Comparison of ENCODE assay signal across 25 cellular contexts in the genomic region with DNA sequence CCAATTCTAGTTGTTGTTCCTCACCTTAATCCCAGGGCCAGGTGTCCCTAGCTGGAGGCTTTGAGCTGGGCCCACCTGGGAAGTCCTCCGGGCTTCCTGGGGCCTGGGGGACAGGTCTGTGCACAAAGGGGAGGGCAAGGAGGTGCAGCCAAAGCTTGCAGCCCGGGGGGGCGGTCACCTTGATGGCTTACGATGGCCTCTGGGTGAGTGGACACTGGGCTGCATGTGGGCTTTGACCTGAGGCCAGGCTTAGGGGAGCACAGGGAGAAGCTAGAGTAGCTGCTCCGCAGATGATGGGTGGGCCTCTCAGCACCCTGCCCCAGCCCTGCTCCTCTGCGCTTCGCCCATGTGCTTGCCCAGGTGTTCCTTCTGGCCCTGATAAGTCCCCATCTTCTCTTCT. TPM values are rescaled to one million over a fixed set of nuclear protein-coding genes. Genes with fewer than 3 reads are reported as not detected.
"Had no signal": no experiment of that assay in that cellular context is flagged by ENCODE, and none has a peak within 500 bp of the region (broad histone marks: within the 10 kb centered on the region; RNA-seq: fewer than 3 reads in every experiment).

No MANE protein-coding gene starts in this region.

- H3K4me3 Mint-ChIP-seq: activated naive CD4-positive, alpha-beta T cell treated with anti-CD3 and anti-CD28 coated beads for 36 hours; activated naive CD8-positive, alpha-beta T cell treated with anti-CD3 and anti-CD28 coated beads for 36 hours; activated T-helper 1 cell treated with anti-CD3 and anti-CD28 coated beads, Interleukin-12 subunit alpha, Interleukin-12 subunit beta, Interleukin-2, Interleukin-4 antibody, amounts not matched to agents 30 ng/mL and 10 ng/mL and 1 ng/mL, durations not matched to agents 14 hours and 24 hours and 36 hours; naive thymus-derived CD4-positive, alpha-beta T cell; neural crest cell; stimulated activated naive CD8-positive, alpha-beta T cell treated with anti-CD3 and anti-CD28 coated beads, Interleukin-15, Interleukin-2, amounts not matched to agents 100 ng/mL and 50 ng/mL, for 24 hours had no signal

- H3K27ac ChIP-seq: adrenal gland, body of pancreas, epithelial cell of prostate, right lobe of liver, VCaP had no signal

- H3K9me3 Mint-ChIP-seq: activated naive CD4-positive, alpha-beta T cell treated with anti-CD3 and anti-CD28 coated beads for 36 hours; activated naive CD8-positive, alpha-beta T cell treated with anti-CD3 and anti-CD28 coated beads for 36 hours; activated T-helper 1 cell treated with anti-CD3 and anti-CD28 coated beads, Interleukin-12 subunit alpha, Interleukin-12 subunit beta, Interleukin-2, Interleukin-4 antibody, amounts not matched to agents 30 ng/mL and 10 ng/mL and 1 ng/mL, durations not matched to agents 14 hours and 24 hours and 36 hours had no signal

- H3K4me1 Mint-ChIP-seq: neural crest cell had no signal

- DNase-seq: activated CD4-positive, alpha-beta T cell treated with anti-CD3 and anti-CD28 coated beads for 4 hours; activated CD4-positive, alpha-beta T cell treated with anti-CD3 and anti-CD28 coated beads, Interleukin-2, amount 50 U/mL, for 4 hours; activated CD8-positive, alpha-beta memory T cell treated with anti-CD3 and anti-CD28 coated beads, Interleukin-2, amount 50 U/mL, for 4 hours; activated effector memory CD4-positive, alpha-beta T cell treated with anti-CD3 and anti-CD28 coated beads, Interleukin-2, amount 50 U/mL, for 16 hours; activated naive CD4-positive, alpha-beta T cell treated with anti-CD3 and anti-CD28 coated beads for 36 hours; activated naive CD8-positive, alpha-beta T cell treated with anti-CD3 and anti-CD28 coated beads for 36 hours; activated T-cell treated with anti-CD3 and anti-CD28 coated beads, Interleukin-2, amount 50 U/mL, for 1 hour; aorta; body of pancreas; dermis blood vessel endothelial cell; effector CD4-positive, alpha-beta T cell; left ventricle myocardium superior; mammary epithelial cell; midbrain; naive thymus-derived CD4-positive, alpha-beta T cell; occipital lobe; stimulated activated CD4-positive, alpha-beta T cell treated with anti-CD3 and anti-CD28 coated beads, Interleukin-12 subunit alpha, Interleukin-12 subunit beta, amount 100 ng/mL, for 4 hours; stimulated activated CD4-positive, alpha-beta T cell treated with anti-CD3 and anti-CD28 coated beads, Interleukin-4, amount 100 ng/mL, for 1 hour had no signal

- H3K4me3 ChIP-seq: adrenal gland, body of pancreas, right lobe of liver had no signal

- H3K9me3 ChIP-seq: adrenal gland, body of pancreas, right lobe of liver had no signal

- ATAC-seq: body of pancreas; left ventricle myocardium superior; naive thymus-derived CD4-positive, alpha-beta T cell had no signal

- H3K36me3 ChIP-seq: adrenal gland, right lobe of liver had no signal

- H3K36me3 Mint-ChIP-seq: activated naive CD8-positive, alpha-beta T cell treated with anti-CD3 and anti-CD28 coated beads for 36 hours had no signal

- H3K27me3 ChIP-seq: adrenal gland, body of pancreas, right lobe of liver had no signal

- H3K27ac Mint-ChIP-seq: activated naive CD4-positive, alpha-beta T cell treated with anti-CD3 and anti-CD28 coated beads for 36 hours; activated naive CD8-positive, alpha-beta T cell treated with anti-CD3 and anti-CD28 coated beads for 36 hours; activated T-helper 1 cell treated with anti-CD3 and anti-CD28 coated beads, Interleukin-12 subunit alpha, Interleukin-12 subunit beta, Interleukin-2, Interleukin-4 antibody, amounts not matched to agents 30 ng/mL and 10 ng/mL and 1 ng/mL, durations not matched to agents 14 hours and 24 hours and 36 hours; naive thymus-derived CD4-positive, alpha-beta T cell; stimulated activated naive CD8-positive, alpha-beta T cell treated with anti-CD3 and anti-CD28 coated beads, Interleukin-15, Interleukin-2, amounts not matched to agents 100 ng/mL and 50 ng/mL, for 24 hours had no signal

- H3K4me1 ChIP-seq: body of pancreas, right lobe of liver had no signal

- H3K27me3 Mint-ChIP-seq: activated naive CD8-positive, alpha-beta T cell treated with anti-CD3 and anti-CD28 coated beads for 36 hours; stimulated activated naive CD8-positive, alpha-beta T cell treated with anti-CD3 and anti-CD28 coated beads, Interleukin-15, Interleukin-2, amounts not matched to agents 100 ng/mL and 50 ng/mL, for 24 hours had no signal

RNA-seq across cellular contexts. Expression of a gene that starts 41.8 kb away (rescaled TPM):
- total RNA-seq: dermis blood vessel endothelial cell had no signal
- polyA plus RNA-seq: mammary epithelial cell had no signal
